Comparison of ENCODE assay signal across 1 cellular context in the genomic region with DNA sequence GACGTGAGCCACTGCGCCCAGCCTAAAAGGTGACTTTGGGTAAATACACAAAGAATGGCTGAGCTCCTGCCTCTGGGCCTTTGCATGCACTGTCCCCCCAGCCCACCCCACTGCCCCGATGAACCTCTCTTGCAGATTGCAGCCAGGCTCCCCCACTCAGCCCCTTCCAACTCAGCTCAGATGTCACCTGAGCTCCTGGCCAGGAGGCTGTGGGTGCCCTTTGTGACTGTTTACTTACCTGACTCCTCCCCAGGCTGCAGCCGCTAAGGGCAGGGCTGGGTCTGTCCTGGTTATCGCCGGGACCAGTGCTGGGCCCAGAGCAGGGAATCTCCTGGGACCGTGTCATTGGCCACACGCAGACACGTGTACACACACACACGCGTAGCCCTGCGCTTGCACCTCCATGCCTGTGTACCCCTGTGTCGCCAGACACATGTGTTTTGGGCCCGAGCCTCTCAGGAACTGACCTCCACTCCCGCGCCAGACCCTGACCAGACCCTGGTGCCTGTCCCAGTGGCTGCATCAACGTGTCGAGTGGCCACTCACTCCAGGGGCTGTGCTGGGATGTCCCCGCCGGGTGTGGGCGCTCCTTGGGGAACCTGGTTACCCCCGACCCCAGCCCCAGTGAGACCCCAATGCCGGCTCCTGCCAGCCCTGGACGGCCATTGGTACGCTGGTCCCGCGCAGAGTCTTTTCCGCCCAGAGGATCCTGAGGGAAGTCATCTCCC.
TF ChIP-seq lines count a peak whose summit lies in the region.

No MANE protein-coding gene starts in this region.

TF ChIP-seq in HepG2, 621 proteins besides CTCF, POLR2A, EP300 and RAD21 (continued from another document and continues in another):
- TF ChIP-seq, protein P1, sequence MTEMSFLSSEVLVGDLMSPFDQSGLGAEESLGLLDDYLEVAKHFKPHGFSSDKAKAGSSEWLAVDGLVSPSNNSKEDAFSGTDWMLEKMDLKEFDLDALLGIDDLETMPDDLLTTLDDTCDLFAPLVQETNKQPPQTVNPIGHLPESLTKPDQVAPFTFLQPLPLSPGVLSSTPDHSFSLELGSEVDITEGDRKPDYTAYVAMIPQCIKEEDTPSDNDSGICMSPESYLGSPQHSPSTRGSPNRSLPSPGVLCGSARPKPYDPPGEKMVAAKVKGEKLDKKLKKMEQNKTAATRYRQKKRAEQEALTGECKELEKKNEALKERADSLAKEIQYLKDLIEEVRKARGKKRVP (CRISPR knock-in tag; IDR thresholded peaks at IDR 0.05), result no peak
- TF ChIP-seq SIX1 (CRISPR knock-in tag; IDR thresholded peaks at IDR 0.05; ENCODE audit: borderline replicate concordance) (peak; percentile 83), ZNF337 (CRISPR knock-in tag; IDR thresholded peaks at IDR 0.05; ENCODE audit: borderline replicate concordance, low read depth) (no peak), SUZ12 (IDR thresholded peaks at IDR 0.05; ENCODE audit: low read depth, low read length) (no peak), ZFP36L1 (CRISPR knock-in tag; IDR thresholded peaks at IDR 0.05) (no peak), DNMT3B (CRISPR knock-in tag; conservative IDR thresholded peaks at IDR 0.05) (no peak), SRSF1 (optimal IDR thresholded peaks at IDR 0.05; ENCODE audit: low read depth, low read length) (no peak), ZNF547 (CRISPR knock-in tag; IDR thresholded peaks at IDR 0.05) (no peak; the same call in 1 of the 2 replicates), HNRNPL (IDR thresholded peaks at IDR 0.05; ENCODE audit: low read depth, low read length) (no peak), ARNT2 (CRISPR knock-in tag; IDR thresholded peaks at IDR 0.05; ENCODE audit: low read depth) (no peak; the same call in 1 of the 2 replicates), MXD1 (CRISPR knock-in tag; IDR thresholded peaks at IDR 0.05) (no peak), GTF3A (CRISPR knock-in tag; conservative IDR thresholded peaks at IDR 0.05) (no peak), CCDC6 (CRISPR knock-in tag; IDR thresholded peaks at IDR 0.05) (no peak), ZNF574 (CRISPR knock-in tag; IDR thresholded peaks at IDR 0.05) (no peak; the same call in 1 of the 2 replicates), TRIM24 (CRISPR knock-in tag; IDR thresholded peaks at IDR 0.05) (no peak), JUN (CRISPR knock-in tag; IDR thresholded peaks at IDR 0.05) (no peak), ZNF354B (CRISPR knock-in tag; IDR thresholded peaks at IDR 0.05) (no peak), FOXK1 (CRISPR knock-in tag; IDR thresholded peaks at IDR 0.05; ENCODE audit: borderline replicate concordance, low read depth) (no peak), SNAPC2 (CRISPR knock-in tag; IDR thresholded peaks at IDR 0.05) (no peak), RFX3 (CRISPR knock-in tag; IDR thresholded peaks at IDR 0.05) (no peak), ZNF367 (CRISPR knock-in tag; IDR thresholded peaks at IDR 0.05; ENCODE audit: borderline replicate concordance) (no peak), SNAI1 (CRISPR knock-in tag; IDR thresholded peaks at IDR 0.05; ENCODE audit: borderline replicate concordance) (no peak), ZNF251 (CRISPR knock-in tag; IDR thresholded peaks at IDR 0.05) (no peak), BORCS8-MEF2B (CRISPR knock-in tag; IDR thresholded peaks at IDR 0.05) (peak; percentile 55; the same call in 1 of the 2 replicates), ZSCAN29 (CRISPR knock-in tag; conservative IDR thresholded peaks at IDR 0.05) (no peak), MIXL1 (CRISPR knock-in tag; IDR thresholded peaks at IDR 0.05) (no peak), TEAD2 (CRISPR knock-in tag; IDR thresholded peaks at IDR 0.05) (no peak), CHD4 (IDR thresholded peaks at IDR 0.05; ENCODE audit: borderline replicate concordance, low read length) (no peak), MLLT10 (CRISPR knock-in tag; IDR thresholded peaks at IDR 0.05) (no peak), ZNF256 (CRISPR knock-in tag; conservative IDR thresholded peaks at IDR 0.05) (no peak), ZNF678 (CRISPR knock-in tag; IDR thresholded peaks at IDR 0.05) (no peak), ZNF652 (CRISPR knock-in tag; IDR thresholded peaks at IDR 0.05; ENCODE audit: borderline replicate concordance, low read depth) (no peak), SP1 (IDR thresholded peaks at IDR 0.05) (no peak), SP1 (CRISPR knock-in tag; IDR thresholded peaks at IDR 0.05) (no peak)
- TF ChIP-seq, protein P2, sequence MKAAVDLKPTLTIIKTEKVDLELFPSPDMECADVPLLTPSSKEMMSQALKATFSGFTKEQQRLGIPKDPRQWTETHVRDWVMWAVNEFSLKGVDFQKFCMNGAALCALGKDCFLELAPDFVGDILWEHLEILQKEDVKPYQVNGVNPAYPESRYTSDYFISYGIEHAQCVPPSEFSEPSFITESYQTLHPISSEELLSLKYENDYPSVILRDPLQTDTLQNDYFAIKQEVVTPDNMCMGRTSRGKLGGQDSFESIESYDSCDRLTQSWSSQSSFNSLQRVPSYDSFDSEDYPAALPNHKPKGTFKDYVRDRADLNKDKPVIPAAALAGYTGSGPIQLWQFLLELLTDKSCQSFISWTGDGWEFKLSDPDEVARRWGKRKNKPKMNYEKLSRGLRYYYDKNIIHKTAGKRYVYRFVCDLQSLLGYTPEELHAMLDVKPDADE (CRISPR knock-in tag; IDR thresholded peaks at IDR 0.05), result no peak
- TF ChIP-seq, protein P3, sequence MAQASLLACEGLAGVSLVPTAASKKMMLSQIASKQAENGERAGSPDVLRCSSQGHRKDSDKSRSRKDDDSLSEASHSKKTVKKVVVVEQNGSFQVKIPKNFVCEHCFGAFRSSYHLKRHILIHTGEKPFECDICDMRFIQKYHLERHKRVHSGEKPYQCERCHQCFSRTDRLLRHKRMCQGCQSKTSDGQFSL (CRISPR knock-in tag; IDR thresholded peaks at IDR 0.05), result peak; percentile 80
- TF ChIP-seq, protein P4, sequence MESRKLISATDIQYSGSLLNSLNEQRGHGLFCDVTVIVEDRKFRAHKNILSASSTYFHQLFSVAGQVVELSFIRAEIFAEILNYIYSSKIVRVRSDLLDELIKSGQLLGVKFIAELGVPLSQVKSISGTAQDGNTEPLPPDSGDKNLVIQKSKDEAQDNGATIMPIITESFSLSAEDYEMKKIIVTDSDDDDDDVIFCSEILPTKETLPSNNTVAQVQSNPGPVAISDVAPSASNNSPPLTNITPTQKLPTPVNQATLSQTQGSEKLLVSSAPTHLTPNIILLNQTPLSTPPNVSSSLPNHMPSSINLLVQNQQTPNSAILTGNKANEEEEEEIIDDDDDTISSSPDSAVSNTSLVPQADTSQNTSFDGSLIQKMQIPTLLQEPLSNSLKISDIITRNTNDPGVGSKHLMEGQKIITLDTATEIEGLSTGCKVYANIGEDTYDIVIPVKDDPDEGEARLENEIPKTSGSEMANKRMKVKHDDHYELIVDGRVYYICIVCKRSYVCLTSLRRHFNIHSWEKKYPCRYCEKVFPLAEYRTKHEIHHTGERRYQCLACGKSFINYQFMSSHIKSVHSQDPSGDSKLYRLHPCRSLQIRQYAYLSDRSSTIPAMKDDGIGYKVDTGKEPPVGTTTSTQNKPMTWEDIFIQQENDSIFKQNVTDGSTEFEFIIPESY (CRISPR knock-in tag; IDR thresholded peaks at IDR 0.05), result peak; percentile 33; the same call in 1 of the 2 replicates
- TF ChIP-seq, protein P5, sequence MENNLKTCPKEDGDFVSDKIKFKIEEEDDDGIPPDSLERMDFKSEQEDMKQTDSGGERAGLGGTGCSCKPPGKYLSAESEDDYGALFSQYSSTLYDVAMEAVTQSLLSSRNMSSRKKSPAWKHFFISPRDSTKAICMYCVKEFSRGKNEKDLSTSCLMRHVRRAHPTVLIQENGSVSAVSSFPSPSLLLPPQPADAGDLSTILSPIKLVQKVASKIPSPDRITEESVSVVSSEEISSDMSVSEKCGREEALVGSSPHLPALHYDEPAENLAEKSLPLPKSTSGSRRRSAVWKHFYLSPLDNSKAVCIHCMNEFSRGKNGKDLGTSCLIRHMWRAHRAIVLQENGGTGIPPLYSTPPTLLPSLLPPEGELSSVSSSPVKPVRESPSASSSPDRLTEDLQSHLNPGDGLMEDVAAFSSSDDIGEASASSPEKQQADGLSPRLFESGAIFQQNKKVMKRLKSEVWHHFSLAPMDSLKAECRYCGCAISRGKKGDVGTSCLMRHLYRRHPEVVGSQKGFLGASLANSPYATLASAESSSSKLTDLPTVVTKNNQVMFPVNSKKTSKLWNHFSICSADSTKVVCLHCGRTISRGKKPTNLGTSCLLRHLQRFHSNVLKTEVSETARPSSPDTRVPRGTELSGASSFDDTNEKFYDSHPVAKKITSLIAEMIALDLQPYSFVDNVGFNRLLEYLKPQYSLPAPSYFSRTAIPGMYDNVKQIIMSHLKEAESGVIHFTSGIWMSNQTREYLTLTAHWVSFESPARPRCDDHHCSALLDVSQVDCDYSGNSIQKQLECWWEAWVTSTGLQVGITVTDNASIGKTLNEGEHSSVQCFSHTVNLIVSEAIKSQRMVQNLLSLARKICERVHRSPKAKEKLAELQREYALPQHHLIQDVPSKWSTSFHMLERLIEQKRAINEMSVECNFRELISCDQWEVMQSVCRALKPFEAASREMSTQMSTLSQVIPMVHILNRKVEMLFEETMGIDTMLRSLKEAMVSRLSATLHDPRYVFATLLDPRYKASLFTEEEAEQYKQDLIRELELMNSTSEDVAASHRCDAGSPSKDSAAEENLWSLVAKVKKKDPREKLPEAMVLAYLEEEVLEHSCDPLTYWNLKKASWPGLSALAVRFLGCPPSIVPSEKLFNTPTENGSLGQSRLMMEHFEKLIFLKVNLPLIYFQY (CRISPR knock-in tag; IDR thresholded peaks at IDR 0.05; ENCODE audit: borderline replicate concordance), result peak; percentile 88; the same call in 1 of the 2 replicates
- TF ChIP-seq, protein P6, sequence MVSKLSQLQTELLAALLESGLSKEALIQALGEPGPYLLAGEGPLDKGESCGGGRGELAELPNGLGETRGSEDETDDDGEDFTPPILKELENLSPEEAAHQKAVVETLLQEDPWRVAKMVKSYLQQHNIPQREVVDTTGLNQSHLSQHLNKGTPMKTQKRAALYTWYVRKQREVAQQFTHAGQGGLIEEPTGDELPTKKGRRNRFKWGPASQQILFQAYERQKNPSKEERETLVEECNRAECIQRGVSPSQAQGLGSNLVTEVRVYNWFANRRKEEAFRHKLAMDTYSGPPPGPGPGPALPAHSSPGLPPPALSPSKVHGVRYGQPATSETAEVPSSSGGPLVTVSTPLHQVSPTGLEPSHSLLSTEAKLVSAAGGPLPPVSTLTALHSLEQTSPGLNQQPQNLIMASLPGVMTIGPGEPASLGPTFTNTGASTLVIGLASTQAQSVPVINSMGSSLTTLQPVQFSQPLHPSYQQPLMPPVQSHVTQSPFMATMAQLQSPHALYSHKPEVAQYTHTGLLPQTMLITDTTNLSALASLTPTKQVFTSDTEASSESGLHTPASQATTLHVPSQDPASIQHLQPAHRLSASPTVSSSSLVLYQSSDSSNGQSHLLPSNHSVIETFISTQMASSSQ (IDR thresholded peaks at IDR 0.05; ENCODE audit: low read depth), result no peak
- TF ChIP-seq, protein P6 (CRISPR knock-in tag; IDR thresholded peaks at IDR 0.05; ENCODE audit: borderline replicate concordance), result no peak
- TF ChIP-seq, protein P7, sequence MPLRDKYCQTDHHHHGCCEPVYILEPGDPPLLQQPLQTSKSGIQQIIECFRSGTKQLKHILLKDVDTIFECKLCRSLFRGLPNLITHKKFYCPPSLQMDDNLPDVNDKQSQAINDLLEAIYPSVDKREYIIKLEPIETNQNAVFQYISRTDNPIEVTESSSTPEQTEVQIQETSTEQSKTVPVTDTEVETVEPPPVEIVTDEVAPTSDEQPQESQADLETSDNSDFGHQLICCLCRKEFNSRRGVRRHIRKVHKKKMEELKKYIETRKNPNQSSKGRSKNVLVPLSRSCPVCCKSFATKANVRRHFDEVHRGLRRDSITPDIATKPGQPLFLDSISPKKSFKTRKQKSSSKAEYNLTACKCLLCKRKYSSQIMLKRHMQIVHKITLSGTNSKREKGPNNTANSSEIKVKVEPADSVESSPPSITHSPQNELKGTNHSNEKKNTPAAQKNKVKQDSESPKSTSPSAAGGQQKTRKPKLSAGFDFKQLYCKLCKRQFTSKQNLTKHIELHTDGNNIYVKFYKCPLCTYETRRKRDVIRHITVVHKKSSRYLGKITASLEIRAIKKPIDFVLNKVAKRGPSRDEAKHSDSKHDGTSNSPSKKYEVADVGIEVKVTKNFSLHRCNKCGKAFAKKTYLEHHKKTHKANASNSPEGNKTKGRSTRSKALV (CRISPR knock-in tag; IDR thresholded peaks at IDR 0.05), result no peak
